ENCODE assay signal across 8 cellular contexts in genomic region chr12:130031571-130032189, GRCh38.
DNase-seq lines count a peak whose midpoint lies in the region; ATAC-seq and TF ChIP-seq lines count a peak whose summit lies in the region.

No MANE protein-coding gene starts in this region.

- TF ChIP-seq CTCF in Panc1 (IDR thresholded peaks at IDR 0.05), result peak; percentile 97

- intact Hi-C loops in Panc1 (cut with micrococcal nuclease; ENCODE audit: unreplicated experiment) (loop anchor here (5.0 kb wide), 1 partner anchor 306 kb away; the partner anchor contains the start of gene PIWIL1), left cardiac atrium (cut with DNase I) (no loop called here)

- DNase-seq in NOMO-1 treated with DMSO at 0.1 percent for 48 hours (lab: John Stamatoyannopoulos, UW; ENCODE audit: unreplicated experiment), result peak; percentile 14
- DNase-seq in NOMO-1 treated with dmso at 0.1 percent for 144 hours (lab: John Stamatoyannopoulos, UW; ENCODE audit: unreplicated experiment), result no peak
- DNase-seq in Panc1 (ENCODE audit: low read depth, low spot score), result peak; percentile 30
- DNase-seq in activated effector memory CD4-positive, alpha-beta T cell treated with anti-CD3 and anti-CD28 coated beads, Interleukin-2, amount 50 U/mL, for 16 hours, result peak; percentile 88
- DNase-seq in left cardiac atrium, result peak; percentile 44
- DNase-seq in stimulated activated CD4-positive, alpha-beta T cell treated with anti-CD3 and anti-CD28 coated beads, Interleukin-12 subunit alpha, Interleukin-12 subunit beta, amount 100 ng/mL, for 24 hours (ENCODE audit: low read depth in 2 of 2), result peak; percentile 36 to 60
- DNase-seq in ureter (ENCODE audit: low spot score), result no peak

- POLR2A ChIA-PET in Panc1 (lab: Charles Lee), result no interaction called here

- no peak overlapping the region for H3K27ac ChIP-seq in Panc1 (ENCODE audit: low read length)

- ATAC-seq in HG03039 (IDR thresholded peaks at IDR 0.05; ENCODE audit: unreplicated experiment) (peak; percentile 43), Panc1 (peak; percentile 78), left cardiac atrium (no peak)

- H3K36me3 ChIP-seq in Panc1 (ENCODE audit: control insufficient read depth, insufficient read depth, low read length), result no peaks in the 10 kb centered on the region

- BruUV-seq in Panc1 (replicated peaks; lab: Mats Ljungman, UMichigan), result no TSS peak

- no peaks in the 10 kb centered on the region for H3K4me1 ChIP-seq in Panc1 (ENCODE audit: control insufficient read depth, insufficient read depth, low read length)

- no peaks in the 10 kb centered on the region for H3K9me3 ChIP-seq in Panc1 (ENCODE audit: control insufficient read depth, insufficient read depth, low read depth, low read length)

- in situ Hi-C loops in Panc1 (cut with HindIII; ENCODE audit: low pct_unique_long_range_greater_than_20kb, low sequenced_read_pairs), result no loop called here

- CTCF ChIA-PET in Panc1 (lab: Charles Lee), result interaction anchor here (1.2 kb wide), 1 partner anchor 12 kb away, joined by 3 read pairs; no protein-coding TSS in a partner anchor

- H3K27me3 ChIP-seq in Panc1 (ENCODE audit: control insufficient read depth, insufficient read depth, low read length), result peaks cover 13% of the 10 kb centered on the region

- no peak overlapping the region for H3K4me3 ChIP-seq in Panc1 (ENCODE audit: low read depth in 2 of 2, low read length in 2 of 2)

Comparison
In these comparisons a context has a peak if more than half of its experiments do, and no peak if none do; other contexts are left out.
1. DNase-seq: peak in NOMO-1 treated with DMSO at 0.1 percent for 48 hours (single experiment), Panc1 (single experiment), activated effector memory CD4-positive, alpha-beta T cell treated with anti-CD3 and anti-CD28 coated beads, Interleukin-2, amount 50 U/mL, for 16 hours (single experiment), left cardiac atrium (single experiment) and stimulated activated CD4-positive, alpha-beta T cell treated with anti-CD3 and anti-CD28 coated beads, Interleukin-12 subunit alpha, Interleukin-12 subunit beta, amount 100 ng/mL, for 24 hours (2 of 2); none in NOMO-1 treated with dmso at 0.1 percent for 144 hours (single experiment) and ureter (single experiment).
2. ATAC-seq: peak in HG03039 (single experiment) and Panc1 (single experiment); none in left cardiac atrium (0 of 2).